ENCODE assay signal across 34 cellular contexts in the genomic region with DNA sequence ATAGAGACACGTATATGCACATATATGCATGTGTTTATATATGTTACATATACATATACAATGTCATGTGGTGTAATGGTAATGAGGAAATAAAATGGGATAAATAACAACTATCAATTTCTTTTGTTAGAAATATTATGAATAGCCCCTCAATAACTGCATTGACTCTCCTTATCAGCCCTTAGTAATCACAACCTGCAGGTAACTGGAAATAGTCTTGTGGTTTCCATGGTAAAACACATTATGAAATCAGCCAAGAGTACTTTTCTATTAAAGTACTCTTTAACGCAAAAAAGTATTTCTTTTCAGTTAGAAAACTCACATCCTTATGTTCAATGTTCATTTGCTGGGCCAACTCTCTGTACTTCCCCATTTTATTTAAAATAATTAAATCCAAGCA.
"Had no signal": no experiment of that assay in that cellular context is flagged by ENCODE, and none has a peak within 500 bp of the region (broad histone marks: within the 10 kb centered on the region; RNA-seq: fewer than 3 reads in every experiment).

No MANE protein-coding gene starts in this region.

- H3K4me3 ChIP-seq: adrenal gland, body of pancreas, breast epithelium had no signal

- ATAC-seq: activated CD4-positive, alpha-beta T cell treated with anti-CD3 and anti-CD28 coated beads for 36 hours; activated CD8-positive, alpha-beta T cell treated with anti-CD3 and anti-CD28 coated beads for 36 hours; activated naive CD4-positive, alpha-beta T cell treated with anti-CD3 and anti-CD28 coated beads, Interleukin-2, amount 50 U/mL, for 72 hours; activated T-cell treated with anti-CD3 and anti-CD28 coated beads, Interleukin-2, amount 50 U/mL, for 4 hours; activated T-cell treated with anti-CD3 and anti-CD28 coated beads, Interleukin-2, amount 50 U/mL, for 72 hours; activated T-helper 17 cell treated with anti-CD3 and anti-CD28 coated beads, Interleukin-2, amount 50 U/mL, for 72 hours; body of pancreas had no signal

- FAIRE-seq: astrocyte, TTC549 had no signal

- H3K27me3 ChIP-seq: adrenal gland, body of pancreas, brain microvascular endothelial cell, breast epithelium had no signal

- H3K4me1 ChIP-seq: adrenal gland, body of pancreas, breast epithelium had no signal

- H3K9me3 ChIP-seq: adrenal gland, body of pancreas, breast epithelium had no signal

- DNase-seq: activated B cell treated with CpG ODN at 0.5 μM for 24 hours; activated CD4-positive, alpha-beta memory T cell treated with anti-CD3 and anti-CD28 coated beads for 36 hours; activated CD4-positive, alpha-beta T cell treated with anti-CD3 and anti-CD28 coated beads for 36 hours; activated CD4-positive, alpha-beta T cell treated with anti-CD3 and anti-CD28 coated beads, Interleukin-2, amount 10 ng/mL, durations not matched to agents 24 days and 14 days; activated CD4-positive, alpha-beta T cell treated with anti-CD3 and anti-CD28 coated beads, Interleukin-2, amount 50 U/mL, for 1 hour; activated CD4-positive, alpha-beta T cell treated with anti-CD3 and anti-CD28 coated beads, Interleukin-2, amount 50 U/mL, for 4 hours; activated CD4-positive, CD25-positive, alpha-beta regulatory T cell treated with anti-CD3 and anti-CD28 coated beads, Interleukin-2, amount 50 U/mL, for 72 hours; activated CD8-positive, alpha-beta memory T cell treated with anti-CD3 and anti-CD28 coated beads, Interleukin-2, amount 50 U/mL, for 4 hours; activated CD8-positive, alpha-beta T cell treated with anti-CD3 and anti-CD28 coated beads for 36 hours; activated effector memory CD4-positive, alpha-beta T cell treated with anti-CD3 and anti-CD28 coated beads, Interleukin-2, amount 50 U/mL, for 16 hours; activated gamma-delta T cell treated with Interleukin-2 at 50 U/mL for 16 hours; activated naive CD4-positive, alpha-beta T cell; activated naive CD4-positive, alpha-beta T cell treated with anti-CD3 and anti-CD28 coated beads for 36 hours; activated naive CD4-positive, alpha-beta T cell treated with anti-CD3 and anti-CD28 coated beads, Interleukin-2, amount 50 U/mL, for 16 hours; activated naive CD8-positive, alpha-beta T cell treated with anti-CD3 and anti-CD28 coated beads for 36 hours; activated T-cell treated with anti-CD3 and anti-CD28 coated beads for 4 hours; activated T-cell treated with anti-CD3 and anti-CD28 coated beads, Interleukin-2, amount 50 U/mL, for 1 hour; activated T-cell treated with anti-CD3 and anti-CD28 coated beads, Interleukin-2, amount 50 U/mL, for 4 hours; activated T-cell treated with anti-CD3 and anti-CD28 coated beads, Interleukin-2, amount 50 U/mL, for 72 hours; adrenal gland; amniotic stem cell; aorta; body of pancreas; brain microvascular endothelial cell; central memory CD4-positive, alpha-beta T cell; T-helper 1 cell; T-helper 2 cell; T-helper 9 cell had no signal

- H3K36me3 ChIP-seq: adrenal gland, brain microvascular endothelial cell, breast epithelium had no signal

- H3K27ac ChIP-seq: adrenal gland, body of pancreas, brain microvascular endothelial cell, breast epithelium, VCaP had no signal
